Comparison of ENCODE assay signal across 9 cellular contexts in genomic region chr1:145965119-145965744, GRCh38. TPM values are rescaled to one million over a fixed set of nuclear protein-coding genes. Genes with fewer than 3 reads are reported as not detected.
DNase-seq lines count a peak whose midpoint lies in the region; ATAC-seq and TF ChIP-seq lines count a peak whose summit lies in the region.
"Had no signal": no experiment of that assay in that cellular context is flagged by ENCODE, and none has a peak within 500 bp of the region (broad histone marks: within the 10 kb centered on the region; RNA-seq: fewer than 3 reads in every experiment).

No MANE protein-coding gene starts in this region.

- H3K23ac ChIP-seq in mesenchymal stem cell (ENCODE audit: low read length in 2 of 2) = no peak overlapping the region

- peaks cover 23% of the 10 kb centered on the region for H3K4me1 ChIP-seq in mesenchymal stem cell (ENCODE audit: control insufficient read depth, insufficient read depth, low read depth, low read length)

- H3K9me3 Mint-ChIP-seq in activated naive CD4-positive, alpha-beta T cell treated with anti-CD3 and anti-CD28 coated beads, Interleukin-2, amount 10 ng/mL, durations not matched to agents 7 days and 5 days = peaks cover 11% of the 10 kb centered on the region
- peaks cover 0 to 8% (median 7%) of the 10 kb centered on the region in 5 experiments for H3K9me3 Mint-ChIP-seq in brain
- H3K9me3 Mint-ChIP-seq in type B pancreatic cell = no peaks in the 10 kb centered on the region

- H2BK15ac ChIP-seq in mesenchymal stem cell (ENCODE audit: low read depth, poor library complexity, severe bottlenecking) = no peak overlapping the region

- H2AFZ ChIP-seq in mesenchymal stem cell (ENCODE audit: low read depth, low read length) = no peak overlapping the region

- H3K79me1 ChIP-seq in mesenchymal stem cell (replicated peaks; ENCODE audit: low read length, poor library complexity, severe bottlenecking) = peaks cover 15% of the 10 kb centered on the region

- H4K91ac ChIP-seq in mesenchymal stem cell (ENCODE audit: low read length) = no peak overlapping the region

- peak overlapping the region; percentile 87 for H3K4me3 Mint-ChIP-seq in activated naive CD4-positive, alpha-beta T cell treated with anti-CD3 and anti-CD28 coated beads, Interleukin-2, amount 10 ng/mL, durations not matched to agents 7 days and 5 days
- H3K4me3 Mint-ChIP-seq in brain (peak overlapping the region; percentile 93 to 99 (median 98)), type B pancreatic cell (peak overlapping the region; percentile 97)

- TF ChIP-seq CTCF in brain (conservative IDR thresholded peaks at IDR 0.05) (no peak), type B pancreatic cell (conservative IDR thresholded peaks at IDR 0.05) (no peak)

- no peak overlapping the region for H2BK12ac ChIP-seq in mesenchymal stem cell (ENCODE audit: low read length in 2 of 2)

- H2BK5ac ChIP-seq in mesenchymal stem cell (ENCODE audit: low read depth, low read length, poor library complexity, severe bottlenecking) = no peak overlapping the region

- H3K9me3 ChIP-seq in mesenchymal stem cell (ENCODE audit: control insufficient read depth, low read length) = peaks cover 8% of the 10 kb centered on the region

- H3K9ac ChIP-seq in mesenchymal stem cell (ENCODE audit: low read length) = peak overlapping the region; percentile 87

- 29% methylated on average over 5 of the region's 5 CpGs for whole genome bisulfite sequencing in mesenchymal stem cell

- peaks cover 19% of the 10 kb centered on the region for H3K27me3 Mint-ChIP-seq in activated naive CD4-positive, alpha-beta T cell treated with anti-CD3 and anti-CD28 coated beads, Interleukin-2, amount 10 ng/mL, durations not matched to agents 7 days and 5 days
- H3K27me3 Mint-ChIP-seq in brain = peaks cover 14% of the 10 kb centered on the region
- peaks cover 36% of the 10 kb centered on the region for H3K27me3 Mint-ChIP-seq in type B pancreatic cell

- peaks cover 0 to 3% of the 10 kb centered on the region in 2 experiments for H3K36me3 ChIP-seq in mesenchymal stem cell (ENCODE audit: control insufficient read depth in 1 of 2, insufficient read depth in 2 of 2, low read depth in 1 of 2, low read length in 2 of 2)

- H4K8ac ChIP-seq in mesenchymal stem cell (ENCODE audit: low read length) = no peak overlapping the region

- DNase-seq in activated naive CD4-positive, alpha-beta T cell treated with anti-CD3 and anti-CD28 coated beads, Interleukin-2, amount 10 ng/mL, durations not matched to agents 7 days and 5 days = no peak
- DNase-seq in activated naive CD4-positive, alpha-beta T cell treated with Interleukin-2 at 50 U/mL for 16 hours = no peak
- DNase-seq in mesenchymal stem cell = no peak
- no peak for DNase-seq in type B pancreatic cell (ENCODE audit: extremely low spot score, unreplicated experiment)
- DNase-seq in stimulated activated naive CD4-positive, alpha-beta T cell (lab: John Stamatoyannopoulos, UW) = no peak
- DNase-seq in stimulated activated CD4-positive, alpha-beta T cell treated with anti-CD3 and anti-CD28 coated beads, Interleukin-4, amount 100 ng/mL, for 24 hours = no peak

- H3K27me3 ChIP-seq in mesenchymal stem cell (ENCODE audit: control insufficient read depth in 1 of 2, insufficient read depth in 1 of 2, low read length in 2 of 2) = no peaks in the 10 kb centered on the region

- H3K14ac ChIP-seq in mesenchymal stem cell (ENCODE audit: low read length in 2 of 2) = no peak overlapping the region

- no peak overlapping the region for H3K4ac ChIP-seq in mesenchymal stem cell (ENCODE audit: low read depth in 1 of 2, low read length in 2 of 2)

- H3K4me2 ChIP-seq in mesenchymal stem cell (ENCODE audit: low read length, poor library complexity, severe bottlenecking) = peak overlapping the region; percentile 63

- no peak overlapping the region for H2AK5ac ChIP-seq in mesenchymal stem cell (ENCODE audit: low read length, severe bottlenecking)

- CTCF ChIA-PET in activated naive CD4-positive, alpha-beta T cell treated with anti-CD3 and anti-CD28 coated beads, Interleukin-2, amount 10 ng/mL, durations not matched to agents 7 days and 5 days (lab: Charles Lee) = interaction anchor here (1.3 to 4.0 kb wide), 5 partner anchors 13 to 118 kb away, joined by 3 to 29 read pairs (median 5); partner anchors contain the start of genes NUDT17 and PIAS3

- H3K4me3 ChIP-seq in mesenchymal stem cell (ENCODE audit: insufficient read depth in 1 of 2, low read depth in 1 of 2, low read length in 2 of 2) = peak overlapping the region in 1 of 2 experiments; percentile 92

- peaks cover 21% of the 10 kb centered on the region for H3K36me3 Mint-ChIP-seq in activated naive CD4-positive, alpha-beta T cell treated with anti-CD3 and anti-CD28 coated beads, Interleukin-2, amount 10 ng/mL, durations not matched to agents 7 days and 5 days
- H3K36me3 Mint-ChIP-seq in brain (peaks cover 22% of the 10 kb centered on the region), type B pancreatic cell (no peaks in the 10 kb centered on the region)

- peak overlapping the region; percentile 93 for H3K27ac Mint-ChIP-seq in activated naive CD4-positive, alpha-beta T cell treated with anti-CD3 and anti-CD28 coated beads, Interleukin-2, amount 10 ng/mL, durations not matched to agents 7 days and 5 days
- H3K27ac Mint-ChIP-seq in brain (peak overlapping the region; percentile 97 to 100 (median 99)), type B pancreatic cell (peak overlapping the region; percentile 85)

- no peak for ATAC-seq in HG03571 (IDR thresholded peaks at IDR 0.05; ENCODE audit: unreplicated experiment)

- H2BK120ac ChIP-seq in mesenchymal stem cell (ENCODE audit: low read depth, low read length) = no peak overlapping the region

- no peak overlapping the region for H3K18ac ChIP-seq in mesenchymal stem cell (ENCODE audit: low read depth in 1 of 2, low read length in 2 of 2)

- H3K27ac ChIP-seq in mesenchymal stem cell (ENCODE audit: low read length, poor library complexity, severe bottlenecking) = no peak overlapping the region

- H3K4me1 Mint-ChIP-seq in activated naive CD4-positive, alpha-beta T cell treated with anti-CD3 and anti-CD28 coated beads, Interleukin-2, amount 10 ng/mL, durations not matched to agents 7 days and 5 days = peaks cover 46% of the 10 kb centered on the region
- H3K4me1 Mint-ChIP-seq in brain (peaks cover 54% of the 10 kb centered on the region), type B pancreatic cell (ENCODE audit: unreplicated experiment) (peaks cover 21% of the 10 kb centered on the region)

RNA-seq across cellular contexts. Expression of gene POLR3GL, which starts 0.7 kb away (rescaled TPM):
- polyA plus RNA-seq in brain (ENCODE audit: insufficient read depth, low read depth, low replicate concordance) = 47.1 TPM
- polyA plus RNA-seq in mesenchymal stem cell (2013, experiment 1 of 2) = 31.1 TPM
- 32.3 TPM for polyA plus RNA-seq in mesenchymal stem cell (2013, experiment 2 of 2)
- total RNA-seq in type B pancreatic cell (ENCODE audit: low replicate concordance) = 8.5 and 14.1 TPM in 2 replicates

RNA-seq across cellular contexts. Expression of gene ANKRD34A, which starts 0.9 kb away (rescaled TPM):
- polyA plus RNA-seq in brain (ENCODE audit: insufficient read depth, low read depth, low replicate concordance) = 7.3 TPM
- polyA plus RNA-seq in mesenchymal stem cell (2013, experiment 1 of 2) = 4.4 TPM
- 4.4 TPM for polyA plus RNA-seq in mesenchymal stem cell (2013, experiment 2 of 2)
- 0.12 and 0.94 TPM in 2 replicates for total RNA-seq in type B pancreatic cell (ENCODE audit: low replicate concordance)
- total RNA-seq: Daoy had no signal

RNA-seq across cellular contexts. Expression of gene LIX1L, which starts 7.4 kb away (rescaled TPM):
- 23.2 TPM for polyA plus RNA-seq in brain (ENCODE audit: insufficient read depth, low read depth, low replicate concordance)
- polyA plus RNA-seq in mesenchymal stem cell (2013, experiment 1 of 2) = 30.0 TPM
- polyA plus RNA-seq in mesenchymal stem cell (2013, experiment 2 of 2) = 29.8 TPM
- total RNA-seq in type B pancreatic cell (ENCODE audit: low replicate concordance) = 2.4 and 24.2 TPM in 2 replicates

RNA-seq across cellular contexts. Expression of gene TXNIP, which starts 31.1 kb away (rescaled TPM):
- 115 TPM for polyA plus RNA-seq in brain (ENCODE audit: insufficient read depth, low read depth, low replicate concordance)
- 161 TPM for polyA plus RNA-seq in mesenchymal stem cell (2013, experiment 1 of 2)
- 167 TPM for polyA plus RNA-seq in mesenchymal stem cell (2013, experiment 2 of 2)
- total RNA-seq in type B pancreatic cell (ENCODE audit: low replicate concordance) = 88.8 and 96.7 TPM in 2 replicates

RNA-seq across cellular contexts. Expression of gene RBM8A, which starts 37.9 kb away (rescaled TPM):
- 159 TPM for polyA plus RNA-seq in brain (ENCODE audit: insufficient read depth, low read depth, low replicate concordance)
- 135 TPM for polyA plus RNA-seq in mesenchymal stem cell (2013, experiment 1 of 2)
- polyA plus RNA-seq in mesenchymal stem cell (2013, experiment 2 of 2) = 142 TPM
- 118 and 160 TPM in 2 replicates for total RNA-seq in type B pancreatic cell (ENCODE audit: low replicate concordance)
